9 cellular contexts compared by ENCODE assay signal in the genomic region with DNA sequence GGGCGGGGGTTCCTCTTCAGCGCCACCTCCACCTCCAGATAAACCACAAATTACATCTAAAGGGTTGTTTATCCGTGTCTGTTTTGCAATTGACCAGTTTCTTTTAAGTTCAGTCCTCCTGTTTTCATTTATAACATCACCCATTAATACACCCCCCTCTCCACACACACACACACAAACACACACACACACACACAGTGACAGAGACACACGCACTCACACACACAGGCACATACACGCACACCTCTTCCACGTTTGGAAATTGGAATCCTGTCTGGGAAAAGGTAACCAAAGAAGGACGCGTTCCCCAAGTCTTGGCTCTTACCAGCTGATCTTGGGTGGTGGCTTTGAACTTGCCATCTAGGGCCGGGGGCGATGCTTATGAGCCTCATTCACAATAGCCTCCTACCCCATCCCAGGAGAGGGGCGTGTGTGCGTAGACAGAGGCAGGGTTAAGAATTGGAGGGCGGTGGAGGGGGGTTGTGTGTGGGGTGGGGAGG. TPM values are rescaled to one million over a fixed set of nuclear protein-coding genes. Genes with fewer than 3 reads are reported as not detected.
A peak's percentile ranks its signal among the peaks of the same experiment; 100 is the strongest.
DNase-seq lines count a peak whose midpoint lies in the region; ATAC-seq and TF ChIP-seq lines count a peak whose summit lies in the region.
"Had no signal": no experiment of that assay in that cellular context is flagged by ENCODE, and none has a peak within 500 bp of the region (broad histone marks: within the 10 kb centered on the region; RNA-seq: fewer than 3 reads in every experiment).

No MANE protein-coding gene starts in this region.

- no peak overlapping the region for H3K18ac ChIP-seq in mesenchymal stem cell (ENCODE audit: low read depth in 1 of 2, low read length in 2 of 2)

- H3K9me3 ChIP-seq in breast epithelium (no peaks in the 10 kb centered on the region), mesenchymal stem cell (ENCODE audit: control insufficient read depth, low read length) (no peaks in the 10 kb centered on the region)

- H3K14ac ChIP-seq in mesenchymal stem cell (ENCODE audit: low read length in 2 of 2) = no peak overlapping the region

- DNase-seq in breast epithelium (ENCODE audit: low spot score in 2 of 2) = no peak
- no peak for DNase-seq in MCF 10A (ENCODE audit: unreplicated experiment)
- peak; percentile 38 for DNase-seq in astrocyte of the hippocampus (ENCODE audit: low read depth, low spot score)
- DNase-seq in mesenchymal stem cell = no peak
- no peak for DNase-seq in type B pancreatic cell (ENCODE audit: extremely low spot score, unreplicated experiment)
- DNase-seq in activated CD8-positive, alpha-beta memory T cell treated with anti-CD3 and anti-CD28 coated beads for 24 hours = no peak
- DNase-seq: NCI-H146 had no signal

- CTCF ChIA-PET in MCF 10A (lab: Yijun Ruan, JAX) = no interaction called here

- H3K4ac ChIP-seq in mesenchymal stem cell (ENCODE audit: low read depth in 1 of 2, low read length in 2 of 2) = no peak overlapping the region

- H3K27me3 Mint-ChIP-seq in MCF 10A (ENCODE audit: insufficient read depth, unreplicated experiment) (no peaks in the 10 kb centered on the region), type B pancreatic cell (peaks cover 88% of the 10 kb centered on the region)

- H3K27ac ChIP-seq in breast epithelium (no peak overlapping the region), mesenchymal stem cell (ENCODE audit: low read length, poor library complexity, severe bottlenecking) (no peak overlapping the region)

- H3K4me1 Mint-ChIP-seq in MCF 10A (ENCODE audit: insufficient read depth, unreplicated experiment) (no peaks in the 10 kb centered on the region), type B pancreatic cell (ENCODE audit: unreplicated experiment) (peaks cover 9% of the 10 kb centered on the region)

- no peak overlapping the region for H4K91ac ChIP-seq in mesenchymal stem cell (ENCODE audit: low read length)

- H3K4me3 ChIP-seq in breast epithelium (peak overlapping the region; percentile 43 to 66 (median 46)), mesenchymal stem cell (ENCODE audit: insufficient read depth in 1 of 2, low read depth in 1 of 2, low read length in 2 of 2) (peak overlapping the region in 1 of 2 experiments; percentile 89)

- intact Hi-C loops in breast epithelium (cut with DNase I; ENCODE audit: low total_unique reads) = loop anchor here (5.0 kb wide), 1 partner anchor 1537 kb away; no protein-coding TSS in a partner anchor
- intact Hi-C loops in MCF 10A (cut with micrococcal nuclease) = no loop called here

- H2BK120ac ChIP-seq in mesenchymal stem cell (ENCODE audit: low read depth, low read length) = no peak overlapping the region

- ATAC-seq in GM18502 (IDR thresholded peaks at IDR 0.05; ENCODE audit: poor library complexity, unreplicated experiment) (no peak), HG03354 (IDR thresholded peaks at IDR 0.05; ENCODE audit: poor library complexity, severe bottlenecking, unreplicated experiment) (no peak)

- H3K36me3 Mint-ChIP-seq in MCF 10A (ENCODE audit: insufficient read depth, unreplicated experiment) (no peaks in the 10 kb centered on the region), type B pancreatic cell (no peaks in the 10 kb centered on the region)

- H3K4me2 ChIP-seq in mesenchymal stem cell (ENCODE audit: low read length, poor library complexity, severe bottlenecking) = peak overlapping the region; percentile 72

- no peak overlapping the region for H2BK12ac ChIP-seq in mesenchymal stem cell (ENCODE audit: low read length in 2 of 2)

- H3K27ac Mint-ChIP-seq in MCF 10A (ENCODE audit: low read depth, unreplicated experiment) (no peak overlapping the region), type B pancreatic cell (peak overlapping the region; percentile 32)

- H3K36me3 ChIP-seq in breast epithelium (no peaks in the 10 kb centered on the region), mesenchymal stem cell (ENCODE audit: control insufficient read depth in 1 of 2, insufficient read depth in 2 of 2, low read depth in 1 of 2, low read length in 2 of 2) (no peaks in the 10 kb centered on the region)

- POLR2A ChIA-PET in MCF 10A (lab: Yijun Ruan, JAX) = no interaction called here

- TF ChIP-seq POLR2A in breast epithelium (IDR thresholded peaks at IDR 0.05) = no peak

- no peak overlapping the region for H2BK5ac ChIP-seq in mesenchymal stem cell (ENCODE audit: low read depth, low read length, poor library complexity, severe bottlenecking)

- H4K8ac ChIP-seq in mesenchymal stem cell (ENCODE audit: low read length) = no peak overlapping the region

- no peak overlapping the region for H2BK15ac ChIP-seq in mesenchymal stem cell (ENCODE audit: low read depth, poor library complexity, severe bottlenecking)

- no peak overlapping the region for H2AFZ ChIP-seq in mesenchymal stem cell (ENCODE audit: low read depth, low read length)

- peak overlapping the region; percentile 78 for H3K9ac ChIP-seq in mesenchymal stem cell (ENCODE audit: low read length)

- no peak overlapping the region for H3K23ac ChIP-seq in mesenchymal stem cell (ENCODE audit: low read length in 2 of 2)

- H3K27me3 ChIP-seq in breast epithelium = peaks cover 0 to 64% of the 10 kb centered on the region in 2 donors
- peaks cover 19 to 71% of the 10 kb centered on the region in 2 experiments for H3K27me3 ChIP-seq in mesenchymal stem cell (ENCODE audit: control insufficient read depth in 1 of 2, insufficient read depth in 1 of 2, low read length in 2 of 2)

- no TSS peak for BruUV-seq in MCF 10A (replicated peaks; lab: Mats Ljungman, UMichigan)

- H3K9me3 Mint-ChIP-seq in MCF 10A (ENCODE audit: unreplicated experiment) = peaks cover 51% of the 10 kb centered on the region
- H3K9me3 Mint-ChIP-seq in type B pancreatic cell = no peaks in the 10 kb centered on the region

- H3K4me1 ChIP-seq in breast epithelium (peaks cover 8% of the 10 kb centered on the region in 2 donors), mesenchymal stem cell (ENCODE audit: control insufficient read depth, insufficient read depth, low read depth, low read length) (peaks cover 29% of the 10 kb centered on the region)

- no peaks in the 10 kb centered on the region for H3K79me1 ChIP-seq in mesenchymal stem cell (replicated peaks; ENCODE audit: low read length, poor library complexity, severe bottlenecking)

- WGBS in mesenchymal stem cell = 2% methylated on average over 7 of the region's 13 CpGs

- H3K4me3 Mint-ChIP-seq in MCF 10A (ENCODE audit: unreplicated experiment) (no peak overlapping the region), type B pancreatic cell (peak overlapping the region; percentile 88)

- TF ChIP-seq CTCF in breast epithelium (IDR thresholded peaks at IDR 0.05) (no peak), MCF 10A (IDR thresholded peaks at IDR 0.05; ENCODE audit: unreplicated experiment) (no peak), type B pancreatic cell (conservative IDR thresholded peaks at IDR 0.05) (no peak)

- no peak overlapping the region for H2AK5ac ChIP-seq in mesenchymal stem cell (ENCODE audit: low read length, severe bottlenecking)

RNA-seq across cellular contexts. Expression of a gene that starts 0.4 kb away (rescaled TPM):
- 1 to 10 TPM in 1 of 3 donors, under 1 TPM in 2; 0.33 to 2.6 (median 0.44) TPM for total RNA-seq in breast epithelium
- total RNA-seq in MCF 10A (2022) = not detected in 2 replicates
- polyA plus RNA-seq in mesenchymal stem cell (2013, experiment 1 of 2) = not detected
- under 0.01 TPM for polyA plus RNA-seq in mesenchymal stem cell (2013, experiment 2 of 2)
- total RNA-seq in type B pancreatic cell (ENCODE audit: low replicate concordance) = 0.48 and 1.8 TPM in 2 replicates

RNA-seq across cellular contexts. Expression of a gene that starts 11.2 kb away (rescaled TPM):
- not detected for total RNA-seq in breast epithelium
- not detected in 2 replicates for total RNA-seq in MCF 10A (2022)
- not detected for polyA plus RNA-seq in mesenchymal stem cell (2013, experiment 1 of 2)
- not detected for polyA plus RNA-seq in mesenchymal stem cell (2013, experiment 2 of 2)
- not detected in 2 replicates for total RNA-seq in type B pancreatic cell (ENCODE audit: low replicate concordance)
